In genomic region chr7:12888727-12889126, GRCh38 we compare ENCODE assay signal across 19 cellular contexts.
DNase-seq lines count a peak whose midpoint lies in the region; ATAC-seq and TF ChIP-seq lines count a peak whose summit lies in the region.
"Had no signal": no experiment of that assay in that cellular context is flagged by ENCODE, and none has a peak within 500 bp of the region (broad histone marks: within the 10 kb centered on the region; RNA-seq: fewer than 3 reads in every experiment).

No MANE protein-coding gene starts in this region.

- ATAC-seq in HG03469 (IDR thresholded peaks at IDR 0.05; ENCODE audit: unreplicated experiment), result no peak
- ATAC-seq: gastroesophageal sphincter had no signal

- no peak for TF ChIP-seq CTCF in foreskin fibroblast (IDR thresholded peaks at IDR 0.05; ENCODE audit: low read depth, low read length)

- peak; percentile 48 for DNase-seq in HCEC 1CT
- peak; percentile 65 for DNase-seq in astrocyte of the hippocampus (ENCODE audit: low read depth, low spot score)
- DNase-seq in foreskin fibroblast, result peak; percentile 18 to 38
- DNase-seq in stromal cell of bone marrow (ENCODE audit: low read depth), result peak; percentile 66
- no peak for DNase-seq in activated CD8-positive, alpha-beta memory T cell treated with anti-CD3 and anti-CD28 coated beads, Interleukin-2, amount 50 U/mL, for 4 hours
- DNase-seq in mesenteric fat pad (ENCODE audit: low spot score), result no peak
- no peak for DNase-seq in activated CD4-positive, alpha-beta T cell treated with anti-CD3 and anti-CD28 coated beads for 48 hours
- DNase-seq: activated gamma-delta T cell treated with Interleukin-2 at 50 U/mL for 16 hours; CD4-positive, alpha-beta memory T cell; effector CD8-positive, alpha-beta T cell; NCI-H1105 treated with DMSO at 0.1 percent for 48 hours; NCI-H2171 treated with DMSO at 0.1 percent for 48 hours; nucleus accumbens; RPMI8226; sigmoid colon; stimulated activated CD4-positive, alpha-beta T cell treated with anti-CD3 and anti-CD28 coated beads, Interleukin-4, amount 100 ng/mL, for 4 hours; transverse colon had no signal

- H3K4me3 ChIP-seq in foreskin fibroblast (ENCODE audit: low read depth in 1 of 2, low read length in 2 of 2), result no peak overlapping the region
- H3K4me3 ChIP-seq: gastroesophageal sphincter, sigmoid colon, transverse colon had no signal

Comparison
In these comparisons a context has a peak if more than half of its experiments do, and no peak if none do; other contexts are left out.
1. DNase-seq: peak in HCEC 1CT (single experiment), astrocyte of the hippocampus (single experiment), foreskin fibroblast (2 of 2) and stromal cell of bone marrow (single experiment); none in activated CD8-positive, alpha-beta memory T cell treated with anti-CD3 and anti-CD28 coated beads, Interleukin-2, amount 50 U/mL, for 4 hours (single experiment), mesenteric fat pad (single experiment) and activated CD4-positive, alpha-beta T cell treated with anti-CD3 and anti-CD28 coated beads for 48 hours (single experiment).